Comparison of ENCODE assay signal across 9 cellular contexts in genomic region chr11:36455658-36456111, GRCh38. TPM values are rescaled to one million over a fixed set of nuclear protein-coding genes. Genes with fewer than 3 reads are reported as not detected.
DNase-seq lines count a peak whose midpoint lies in the region; ATAC-seq, FAIRE-seq and TF ChIP-seq lines count a peak whose summit lies in the region.
"Had no signal": no experiment of that assay in that cellular context is flagged by ENCODE, and none has a peak within 500 bp of the region (broad histone marks: within the 10 kb centered on the region; RNA-seq: fewer than 3 reads in every experiment).

No MANE protein-coding gene starts in this region.

- H3K9ac ChIP-seq in HUES64 (ENCODE audit: low read depth, low read length) = peak overlapping the region; percentile 49; the same call in 1 of the 2 replicates
- no peak overlapping the region for H3K9ac ChIP-seq in HepG2 (ENCODE audit: insufficient read depth, low read depth, low read length)

- peak overlapping the region; percentile 87 for H3K27ac ChIP-seq in HUES64 (ENCODE audit: low read depth, low read length)
- H3K27ac ChIP-seq in HepG2 (ENCODE audit: extremely low read length, insufficient read depth, low read length) = no peak overlapping the region
- peak overlapping the region; percentile 41 to 85 (median 69) for H3K27ac ChIP-seq in tibial nerve

- no peaks in the 10 kb centered on the region for H3K27me3 Mint-ChIP-seq in WTC11 (ENCODE audit: low read depth)
- H3K27me3 Mint-ChIP-seq: stimulated activated naive CD8-positive, alpha-beta T cell treated with anti-CD3 and anti-CD28 coated beads, Interleukin-15, Interleukin-2, amounts not matched to agents 100 ng/mL and 50 ng/mL, for 24 hours had no signal

- H3K4me1 Mint-ChIP-seq in WTC11 = peaks cover 27% of the 10 kb centered on the region

- no TSS peak for BruUV-seq in HepG2 (replicated peaks; lab: Mats Ljungman, UMichigan)

- no peak overlapping the region for H2AFZ ChIP-seq in HepG2 (ENCODE audit: low read length)

- peaks cover 9% of the 10 kb centered on the region; the same call in 1 of the 2 replicates for H3K36me3 ChIP-seq in HUES64 (ENCODE audit: insufficient read depth, low read length)
- no peaks in the 10 kb centered on the region for H3K36me3 ChIP-seq in HepG2 (replicated peaks in 1 of 2; ENCODE audit: control insufficient read depth in 1 of 2, insufficient read depth in 2 of 2, low read length in 2 of 2)
- peaks cover 0 to 10% (median 0%) of the 10 kb centered on the region in 3 donors for H3K36me3 ChIP-seq in tibial nerve

- H3K4me3 ChIP-seq in HUES64 (ENCODE audit: low read length) = no peak overlapping the region
- H3K4me3 ChIP-seq in HepG2 (replicated peaks in 1 of 3; ENCODE audit: insufficient read depth in 1 of 3, low read depth in 2 of 3, low read length in 3 of 3) = no peak overlapping the region
- no peak overlapping the region for H3K4me3 ChIP-seq in tibial nerve

- intact Hi-C loops in HepG2 (cut with micrococcal nuclease; ENCODE audit: unreplicated experiment) = no loop called here

- H3K27me3 ChIP-seq in HUES64 (ENCODE audit: insufficient read depth, low read length) = no peaks in the 10 kb centered on the region
- H3K27me3 ChIP-seq in HepG2 (ENCODE audit: control insufficient read depth in 1 of 2, insufficient read depth in 2 of 2, low read length in 2 of 2) = peaks cover 3 to 19% of the 10 kb centered on the region in 2 experiments; a peak in 2 of 5 replicates
- H3K27me3 ChIP-seq in tibial nerve = no peaks in the 10 kb centered on the region

- H3K9me3 Mint-ChIP-seq in WTC11 = no peaks in the 10 kb centered on the region
- H3K9me3 Mint-ChIP-seq: stimulated activated naive CD8-positive, alpha-beta T cell treated with anti-CD3 and anti-CD28 coated beads, Interleukin-15, Interleukin-2, amounts not matched to agents 100 ng/mL and 50 ng/mL, for 24 hours had no signal

- no peak for TF ChIP-seq RAD21 in HepG2 (CRISPR knock-in tag; IDR thresholded peaks at IDR 0.05)

- H3K79me2 ChIP-seq in HepG2 (ENCODE audit: insufficient read depth, low read length) = no peaks in the 10 kb centered on the region

- no peak for TF ChIP-seq EP300 in HepG2 (IDR thresholded peaks at IDR 0.05; ENCODE audit: low read depth in 2 of 2, low read length in 2 of 2)
- TF ChIP-seq EP300 in HepG2 (CRISPR knock-in tag; IDR thresholded peaks at IDR 0.05; ENCODE audit: borderline replicate concordance) = no peak
- TF ChIP-seq EP300 in tibial nerve (IDR thresholded peaks at IDR 0.05) = peak in 1 of 2 donors; percentile 43

- TF ChIP-seq POLR2A in HepG2 (IDR thresholded peaks at IDR 0.05; ENCODE audit: insufficient read depth in 1 of 2, low read depth in 2 of 2, low read length in 2 of 2) (no peak), tibial nerve (IDR thresholded peaks at IDR 0.05) (no peak)

- no peak overlapping the region for H3K27ac Mint-ChIP-seq in WTC11
- H3K27ac Mint-ChIP-seq: stimulated activated naive CD8-positive, alpha-beta T cell treated with anti-CD3 and anti-CD28 coated beads, Interleukin-15, Interleukin-2, amounts not matched to agents 100 ng/mL and 50 ng/mL, for 24 hours had no signal

- peak; percentile 82 for DNase-seq in ACHN
- DNase-seq in cerebellum (ENCODE audit: low spot score) = peak; percentile 19
- no peak for DNase-seq in HepG2 (ENCODE audit: low spot score)
- peak; percentile 45 to 52 for DNase-seq in tibial nerve (ENCODE audit: low spot score in 2 of 2)
- DNase-seq in NCI-H187 treated with DMSO at 0.1 percent for 48 hours (lab: John Stamatoyannopoulos, UW) = no peak
- no peak for DNase-seq in WTC11 (ENCODE audit: low spot score)

- POLR2A ChIA-PET in HepG2 (lab: Yijun Ruan, JAX) = no interaction called here
- POLR2A ChIA-PET in WTC11 (lab: Charles Lee) = no interaction called here

- peak; percentile 48 for ATAC-seq in HepG2
- no peak for ATAC-seq in HG02763 (IDR thresholded peaks at IDR 0.05; ENCODE audit: unreplicated experiment)
- ATAC-seq in WTC11 = no peak

- 85% methylated on average over 11 of the region's 11 CpGs for WGBS in HUES64
- WGBS in HepG2 (ENCODE audit: low lambda C conversion rate) = 0% methylated on average over 2 of the region's 11 CpGs
- WGBS in tibial nerve, 2 donors = 24 to 43% methylated on average over 9 to 10 of the region's 11 CpGs

- in situ Hi-C loops in ACHN (cut with HindIII; ENCODE audit: low pct_ligation_motif_present, low pct_unique_long_range_greater_than_20kb, low sequenced_read_pairs) (no loop called here), HepG2 (cut with HindIII; ENCODE audit: extremely low pct_ligation_motif_present, low pct_unique_long_range_greater_than_20kb) (no loop called here)

- H3K4me3 Mint-ChIP-seq in WTC11 = no peak overlapping the region
- H3K4me3 Mint-ChIP-seq: stimulated activated naive CD8-positive, alpha-beta T cell treated with anti-CD3 and anti-CD28 coated beads, Interleukin-15, Interleukin-2, amounts not matched to agents 100 ng/mL and 50 ng/mL, for 24 hours had no signal

- peaks cover 30% of the 10 kb centered on the region for H3K4me1 ChIP-seq in HUES64 (ENCODE audit: insufficient read depth, low read length)
- H3K4me1 ChIP-seq in HepG2 (ENCODE audit: insufficient read depth, low read length) = peaks cover 23% of the 10 kb centered on the region
- H3K4me1 ChIP-seq in tibial nerve = peaks cover 0 to 43% (median 19%) of the 10 kb centered on the region in 4 donors

- CTCF ChIA-PET in HepG2 (lab: Yijun Ruan, JAX; ENCODE audit: low intra/inter-chr PET ratio, low total read pairs) = no interaction called here
- CTCF ChIA-PET in WTC11 (lab: Charles Lee) = interaction anchor here (1.0 to 2.6 kb wide), 4 partner anchors 14 to 164 kb away, joined by 4 to 14 read pairs (median 7); no protein-coding TSS in a partner anchor

- H3K9me3 ChIP-seq in HUES64 (ENCODE audit: insufficient read depth, low read depth, low read length) (no peaks in the 10 kb centered on the region), HepG2 (ENCODE audit: low read length) (no peaks in the 10 kb centered on the region), tibial nerve (no peaks in the 10 kb centered on the region)

- no peak for FAIRE-seq in HepG2 (lab: Jason Lieb, UNC)

- H3K4me2 ChIP-seq in HepG2 (ENCODE audit: low read depth, low read length) = no peak overlapping the region

- H3K36me3 Mint-ChIP-seq in WTC11 = no peaks in the 10 kb centered on the region

- no peaks in the 10 kb centered on the region for H4K20me1 ChIP-seq in HepG2 (ENCODE audit: insufficient read depth, low read length)

- no peak for TF ChIP-seq CTCF in HepG2 (CRISPR knock-in tag; IDR thresholded peaks at IDR 0.05)
- no peak for TF ChIP-seq CTCF in tibial nerve (IDR thresholded peaks at IDR 0.05)
- no peak for TF ChIP-seq CTCF in WTC11 (IDR thresholded peaks at IDR 0.05)

TF ChIP-seq in HepG2, 621 proteins besides CTCF, POLR2A, EP300 and RAD21 (continues in another document):
- TF ChIP-seq ZNF674 (CRISPR knock-in tag; IDR thresholded peaks at IDR 0.05; ENCODE audit: low read depth) (no peak), EED (CRISPR knock-in tag; IDR thresholded peaks at IDR 0.05) (no peak), RBM39 (IDR thresholded peaks at IDR 0.05; ENCODE audit: low read depth, low read length, poor library complexity, severe bottlenecking) (no peak)

TF ChIP-seq in WTC11, 78 proteins besides CTCF, POLR2A, EP300 and RAD21 (continues in another document):
- TF ChIP-seq IRF1 (CRISPR knock-in tag; IDR thresholded peaks at IDR 0.05) = no peak

RNA-seq across cellular contexts. Expression of gene TRAF6, which starts 54.4 kb away (rescaled TPM):
- polyA plus RNA-seq in HUES64 (2013, experiment 1 of 2) = 6.1 TPM
- 7.5 TPM for polyA plus RNA-seq in HUES64 (2013, experiment 2 of 2)
- total RNA-seq in cerebellum (17.0 TPM), HepG2 (2016; rRNA removed; fragmentation: Illumina TruSeq; extraction: Trizol) (5.9 and 6.5 TPM in 2 replicates), tibial nerve (10 to 100 TPM in 3 of 4 donors, 1 to 10 TPM in 1; 9.9 to 17.7 (median 13.8) TPM), WTC11 (2021) (5.2 to 6.6 TPM (median 5.9 TPM) in 3 replicates)
- total RNA-seq in HepG2 (2016; cell fraction: cytosol; rRNA removed; fragmentation: Illumina TruSeq; extraction: Trizol; ENCODE audit: low read depth) = 0.97 and 1.5 TPM in 2 replicates
- 6.1 and 8.4 TPM in 2 replicates for total RNA-seq in HepG2 (2016; cell fraction: insoluble cytoplasmic fraction; rRNA removed; fragmentation: Illumina TruSeq; extraction: Trizol)
- total RNA-seq in HepG2 (2016; cell fraction: membrane; rRNA removed; fragmentation: Illumina TruSeq; extraction: Trizol) = 2.9 and 3.1 TPM in 2 replicates
- 7.3 and 7.7 TPM in 2 replicates for total RNA-seq in HepG2 (2016; cell fraction: nucleus; rRNA removed; fragmentation: Illumina TruSeq; extraction: Trizol)
- 3.3 and 3.8 TPM in 2 replicates for polyA plus RNA-seq in HepG2 (2011; rRNA removed)
- 1.7 and 3.2 TPM in 2 replicates for polyA plus RNA-seq in HepG2 (2011; cell fraction: cytosol; rRNA removed)
- polyA plus RNA-seq in HepG2 (2011; cell fraction: nucleus; rRNA removed) = 3.8 and 4.1 TPM in 2 replicates
- 3.3 and 3.7 TPM in 2 replicates for polyA plus RNA-seq in HepG2 (2012)
- 0.31 and 0.53 TPM in 2 replicates for polyA plus RNA-seq in HepG2 (2016; cell fraction: cytosol; fragmentation: Illumina TruSeq; extraction: Trizol; ENCODE audit: low read depth)
- 5.9 and 6.0 TPM in 2 replicates for polyA plus RNA-seq in HepG2 (2016; cell fraction: insoluble cytoplasmic fraction; fragmentation: Illumina TruSeq; extraction: Trizol; ENCODE audit: low read depth)
- polyA plus RNA-seq in HepG2 (2016; cell fraction: membrane; fragmentation: Illumina TruSeq; extraction: Trizol; ENCODE audit: low read depth) = 0.86 and 0.92 TPM in 2 replicates
- 7.2 and 8.1 TPM in 2 replicates for polyA plus RNA-seq in HepG2 (2016; cell fraction: nucleus; fragmentation: Illumina TruSeq; extraction: Trizol; ENCODE audit: insufficient read depth, low read depth)
- polyA minus RNA-seq in HepG2 (2011; rRNA and poly(A)+ RNA removed; ENCODE audit: low replicate concordance) = 6.7 and 13.1 TPM in 2 replicates
- polyA minus RNA-seq in HepG2 (2011; cell fraction: cytosol; rRNA and poly(A)+ RNA removed) = 2.2 and 4.3 TPM in 2 replicates
- polyA minus RNA-seq in HepG2 (2011; cell fraction: nucleus; rRNA and poly(A)+ RNA removed) = 15.3 and 18.3 TPM in 2 replicates

Comparison
In these comparisons a context has a peak if more than half of its experiments do, and no peak if none do; other contexts are left out.
1. DNase-seq: peak in ACHN (single experiment), cerebellum (single experiment) and tibial nerve (2 of 2); none in HepG2 (single experiment), NCI-H187 treated with DMSO at 0.1 percent for 48 hours (single experiment) and WTC11 (single experiment).